Comparison of ENCODE assay signal across 30 cellular contexts in genomic region chr22:49394116-49394785, GRCh38.
DNase-seq lines count a peak whose midpoint lies in the region; ATAC-seq and TF ChIP-seq lines count a peak whose summit lies in the region.
"Had no signal": no experiment of that assay in that cellular context is flagged by ENCODE, and none has a peak within 500 bp of the region (broad histone marks: within the 10 kb centered on the region; RNA-seq: fewer than 3 reads in every experiment).

No MANE protein-coding gene starts in this region.

- H3K18ac ChIP-seq in neuronal stem cell (ENCODE audit: low read length): no peak overlapping the region

- no peak overlapping the region for H3K27ac Mint-ChIP-seq in activated CD4-positive, alpha-beta T cell treated with anti-CD3 and anti-CD28 coated beads for 36 hours
- H3K27ac Mint-ChIP-seq: activated B cell treated with CpG ODN at 0.5 μM for 24 hours, T-cell had no signal

- no peak overlapping the region for H2AK5ac ChIP-seq in neuronal stem cell (ENCODE audit: low read depth, low read length)

- no peak overlapping the region for H3K4me2 ChIP-seq in neuronal stem cell (ENCODE audit: insufficient read depth, low read length, poor library complexity, severe bottlenecking)
- H3K4me2 ChIP-seq: neural progenitor cell had no signal

- H4K91ac ChIP-seq in neuronal stem cell (ENCODE audit: low read depth, low read length, poor library complexity): no peak overlapping the region

- H2BK12ac ChIP-seq in neuronal stem cell (ENCODE audit: low read length): no peak overlapping the region

- H3K4me3 Mint-ChIP-seq in activated CD4-positive, alpha-beta T cell treated with anti-CD3 and anti-CD28 coated beads for 36 hours: no peak overlapping the region
- H3K4me3 Mint-ChIP-seq: activated B cell treated with CpG ODN at 0.5 μM for 24 hours, neural progenitor cell, T-cell had no signal

- no peak overlapping the region for H2BK5ac ChIP-seq in neuronal stem cell (ENCODE audit: low read length)

- no peak for ATAC-seq in activated CD4-positive, alpha-beta T cell treated with anti-CD3 and anti-CD28 coated beads for 36 hours
- ATAC-seq in HG03135 (IDR thresholded peaks at IDR 0.05; ENCODE audit: unreplicated experiment) (no peak), HG03442 (IDR thresholded peaks at IDR 0.05; ENCODE audit: unreplicated experiment) (no peak)
- ATAC-seq: GM12878, right cardiac atrium, T-cell had no signal

- H3K27ac ChIP-seq in WERI-Rb-1: no peak overlapping the region
- H3K27ac ChIP-seq in neuronal stem cell (replicated peaks; ENCODE audit: low read length): no peak overlapping the region
- H3K27ac ChIP-seq: neural progenitor cell, RWPE1, spleen, transverse colon had no signal

- H3K36me3 ChIP-seq in WERI-Rb-1 (no peaks in the 10 kb centered on the region), neuronal stem cell (replicated peaks in 1 of 2; ENCODE audit: control insufficient read depth in 2 of 2, insufficient read depth in 2 of 2, low read length in 2 of 2) (no peaks in the 10 kb centered on the region)
- H3K36me3 ChIP-seq: neural progenitor cell, spleen, transverse colon had no signal

- intact Hi-C loops in activated CD4-positive, alpha-beta T cell treated with anti-CD3 and anti-CD28 coated beads for 36 hours (cut with DNase I, micrococcal nuclease): no loop called here

- DNase-seq in activated CD4-positive, alpha-beta T cell treated with anti-CD3 and anti-CD28 coated beads for 36 hours: peak; percentile 33
- no peak for DNase-seq in activated CD4-positive, alpha-beta T cell treated with anti-CD3 and anti-CD28 coated beads, Interleukin-2, amount 50 U/mL, for 48 hours
- DNase-seq in Daoy (ENCODE audit: low read depth) (peak; percentile 57), WERI-Rb-1 (no peak), neuronal stem cell (ENCODE audit: low spot score) (no peak)
- DNase-seq in activated CD4-positive, CD25-positive, alpha-beta regulatory T cell (lab: John Stamatoyannopoulos, UW): no peak
- DNase-seq: 8988T; activated B cell treated with CpG ODN at 0.5 μM for 24 hours; activated gamma-delta T cell treated with Interleukin-2 at 50 U/mL for 16 hours; activated T-cell treated with anti-CD3 and anti-CD28 coated beads, Interleukin-2, amount 50 U/mL, for 48 hours; C1 segment of cervical spinal cord; caudate nucleus; cortex of kidney; DMS153; effector memory CD4-positive, alpha-beta T cell; erythroblast; IMR-90; NCI-H1092; NCI-H1930; NCI-H2171 treated with DMSO at 0.1 percent for 48 hours; NCI-H510A; right cardiac atrium; spleen; T-cell; transverse colon had no signal

- H3K27me3 ChIP-seq in WERI-Rb-1 (ENCODE audit: insufficient read depth, low read depth, severe bottlenecking): no peaks in the 10 kb centered on the region
- no peaks in the 10 kb centered on the region for H3K27me3 ChIP-seq in neuronal stem cell (ENCODE audit: control insufficient read depth in 3 of 3, insufficient read depth in 3 of 3, low read depth in 1 of 3, low read length in 3 of 3)
- H3K27me3 ChIP-seq: neural progenitor cell had no signal

- no peak overlapping the region for H3K23ac ChIP-seq in neuronal stem cell (ENCODE audit: low read depth, low read length, poor library complexity)

- CTCF ChIA-PET in activated CD4-positive, alpha-beta T cell treated with anti-CD3 and anti-CD28 coated beads for 36 hours (lab: Charles Lee): interaction anchor here (0.9 kb wide), 1 partner anchor 36 kb away, joined by 3 read pairs; no protein-coding TSS in a partner anchor

- no peak overlapping the region for H3K4ac ChIP-seq in neuronal stem cell (ENCODE audit: low read length)

- no peak overlapping the region for H2BK15ac ChIP-seq in neuronal stem cell (ENCODE audit: low read length)

- H4K8ac ChIP-seq in neuronal stem cell (ENCODE audit: low read depth, low read length): no peak overlapping the region

- no CpG with 5 or more reads among the region's 7 CpGs for WGBS in neuronal stem cell (ENCODE audit: extremely low coverage in 2 of 2, insufficient read length in 2 of 2, insufficient replicate concordance in 1 of 2), 2 donors

- H2BK120ac ChIP-seq in neuronal stem cell (ENCODE audit: low read depth, low read length): no peak overlapping the region

- no peaks in the 10 kb centered on the region for H3K9me3 ChIP-seq in WERI-Rb-1 (ENCODE audit: severe bottlenecking)
- H3K9me3 ChIP-seq in neuronal stem cell (replicated peaks in 1 of 2; ENCODE audit: control insufficient read depth in 2 of 2, insufficient read depth in 1 of 2, low read depth in 1 of 2, low read length in 2 of 2): no peaks in the 10 kb centered on the region
- H3K9me3 ChIP-seq: transverse colon had no signal

- H2AFZ ChIP-seq in neuronal stem cell (ENCODE audit: low read length): no peak overlapping the region
- H2AFZ ChIP-seq: neural progenitor cell had no signal

- peak; percentile 7; the same call in 1 of the 2 replicates for TF ChIP-seq CTCF in WERI-Rb-1 (IDR thresholded peaks at IDR 0.05; ENCODE audit: low read depth, low read length)

- H3K4me3 ChIP-seq in WERI-Rb-1 (ENCODE audit: low read depth, low read length) (no peak overlapping the region), neuronal stem cell (ENCODE audit: low read length in 2 of 2) (no peak overlapping the region)
- H3K4me3 ChIP-seq: GM12878, neural progenitor cell, spleen, transverse colon had no signal

- H3K4me1 ChIP-seq in neuronal stem cell (ENCODE audit: control insufficient read depth in 2 of 2, insufficient read depth in 1 of 2, low read depth in 1 of 2, low read length in 2 of 2): no peaks in the 10 kb centered on the region
- H3K4me1 ChIP-seq: neural progenitor cell, spleen, transverse colon had no signal

- H3K14ac ChIP-seq in neuronal stem cell (ENCODE audit: low read length): peak overlapping the region; percentile 67

- no peaks in the 10 kb centered on the region for H3K36me3 Mint-ChIP-seq in activated CD4-positive, alpha-beta T cell treated with anti-CD3 and anti-CD28 coated beads for 36 hours (ENCODE audit: low read depth)
- H3K36me3 Mint-ChIP-seq: neural progenitor cell, T-cell had no signal

- H3K9ac ChIP-seq in neuronal stem cell (ENCODE audit: low read depth, low read length, poor library complexity): no peak overlapping the region
- H3K9ac ChIP-seq: neural progenitor cell had no signal

- no peaks in the 10 kb centered on the region for H3K79me1 ChIP-seq in neuronal stem cell (ENCODE audit: low read depth, low read length)

- H3K4me1 Mint-ChIP-seq in activated CD4-positive, alpha-beta T cell treated with anti-CD3 and anti-CD28 coated beads for 36 hours: peaks cover 2% of the 10 kb centered on the region
- H3K4me1 Mint-ChIP-seq: activated B cell treated with CpG ODN at 0.5 μM for 24 hours, T-cell had no signal

- POLR2A ChIA-PET in activated CD4-positive, alpha-beta T cell treated with anti-CD3 and anti-CD28 coated beads for 36 hours (lab: Charles Lee): no interaction called here

- peaks cover 20% of the 10 kb centered on the region for H3K27me3 Mint-ChIP-seq in activated CD4-positive, alpha-beta T cell treated with anti-CD3 and anti-CD28 coated beads for 36 hours

- peaks cover 9% of the 10 kb centered on the region for H3K9me3 Mint-ChIP-seq in activated CD4-positive, alpha-beta T cell treated with anti-CD3 and anti-CD28 coated beads for 36 hours (ENCODE audit: low read depth)

Comparison
In these comparisons a context has a peak if more than half of its experiments do, and no peak if none do; other contexts are left out.
1. DNase-seq: peak in activated CD4-positive, alpha-beta T cell treated with anti-CD3 and anti-CD28 coated beads for 36 hours (single experiment) and Daoy (single experiment); none in activated CD4-positive, alpha-beta T cell treated with anti-CD3 and anti-CD28 coated beads, Interleukin-2, amount 50 U/mL, for 48 hours (0 of 2), WERI-Rb-1 (single experiment), neuronal stem cell (single experiment) and activated CD4-positive, CD25-positive, alpha-beta regulatory T cell (0 of 4).